ENCODE assay signal across 8 cellular contexts in the genomic region with DNA sequence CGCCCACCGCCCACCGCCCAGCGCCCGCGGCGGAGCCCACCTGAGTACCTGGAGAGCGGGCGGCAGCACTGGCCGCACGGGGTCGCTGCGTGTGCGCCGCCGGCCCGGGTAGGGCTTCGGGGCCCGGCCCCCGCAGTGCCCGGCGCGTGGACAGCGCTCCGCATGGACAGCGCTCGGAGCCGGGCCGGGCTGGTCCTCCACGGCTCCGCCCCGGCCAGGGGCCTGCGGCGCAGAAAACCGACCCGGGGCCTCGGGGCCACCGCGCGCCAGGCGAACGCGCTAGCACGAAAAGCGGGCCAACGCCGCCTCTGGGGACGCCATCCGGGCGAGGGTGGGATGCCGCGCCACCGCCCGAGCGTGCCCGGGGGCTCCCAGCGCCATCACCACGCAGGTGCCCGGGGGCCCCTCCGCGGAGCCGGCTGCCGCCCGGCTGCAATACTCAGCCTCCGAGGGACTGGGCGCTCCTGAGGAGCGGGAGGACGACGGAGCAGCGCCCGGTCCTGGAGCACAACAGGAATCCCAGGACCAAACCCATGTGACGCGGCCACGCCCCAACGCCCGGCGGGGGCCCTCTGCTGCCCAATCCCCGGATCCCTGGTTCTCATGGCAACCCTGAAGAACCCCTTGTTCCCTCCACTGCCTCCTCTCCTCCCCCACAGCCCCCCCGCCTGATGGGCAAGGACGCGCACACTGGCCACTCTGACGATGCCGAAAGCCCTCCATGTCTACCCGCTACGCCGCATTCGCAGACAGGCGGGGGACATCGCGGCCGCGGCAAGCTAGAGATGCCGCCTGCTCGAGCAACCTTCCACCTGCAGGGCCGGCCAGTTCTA. TPM values are rescaled to one million over a fixed set of nuclear protein-coding genes. Genes with fewer than 3 reads are reported as not detected.
A peak's percentile ranks its signal among the peaks of the same experiment; 100 is the strongest.
DNase-seq lines count a peak whose midpoint lies in the region; ATAC-seq, FAIRE-seq and TF ChIP-seq lines count a peak whose summit lies in the region.

A gene (minus strand): TSS at position 521 of the 833 bp plus-strand sequence. CDS start 50,574 bp downstream, outside the sequence.

- peak within 1 kb of the TSS; percentile 60; the same call in 1 of the 2 replicates for H3K18ac ChIP-seq in H1 (ENCODE audit: extremely low read depth, low read length)

- H3K23ac ChIP-seq in H1 (ENCODE audit: insufficient read length): no peak within 1 kb of the TSS

- ATAC-seq in HG03045 (IDR thresholded peaks at IDR 0.05; ENCODE audit: unreplicated experiment) (no peak), HG02840 (IDR thresholded peaks at IDR 0.05; ENCODE audit: low FRiP score, unreplicated experiment) (no peak)

- CTCF ChIA-PET in H1 (lab: Charles Lee; ENCODE audit: partially characterized antibody): interaction anchor here (1.6 to 1.7 kb wide), 3 partner anchors 19 to 285 kb away, joined by 3 to 4 read pairs (median 3); no protein-coding TSS in a partner anchor

- H4K5ac ChIP-seq in H1 (ENCODE audit: insufficient read length, low read depth, low read length): no peak within 1 kb of the TSS

- peak within 1 kb of the TSS; percentile 64 for H3K4me2 ChIP-seq in H1 (ENCODE audit: insufficient read depth in 1 of 2, low read depth in 2 of 2, low read length in 2 of 2)

- H4K20me1 ChIP-seq in H1 (replicated peaks in 1 of 2; ENCODE audit: control insufficient read depth in 1 of 2, insufficient read depth in 2 of 2, low read length in 2 of 2): peaks cover 2 to 35% of the 10 kb centered on the region in 2 experiments

- no peak within 1 kb of the TSS; the same call in 1 of the 2 replicates for H2BK15ac ChIP-seq in H1 (ENCODE audit: low read length)

- H3K79me1 ChIP-seq in H1 (ENCODE audit: low read depth, low read length): peaks cover 26% of the 10 kb centered on the region

- 0 out of 2 replicates have a peak within 1 kb of the TSS, but pooled peaks have one; percentile 55 for H2BK12ac ChIP-seq in H1 (ENCODE audit: low read depth, low read length)

- TF ChIP-seq EP300 in H1 (IDR thresholded peaks at IDR 0.05; ENCODE audit: borderline replicate concordance in 1 of 2, low read depth in 2 of 2, low read length in 2 of 2): no peak
- no peak for TF ChIP-seq EP300 in suprapubic skin (IDR thresholded peaks at IDR 0.05)

- 0 out of 2 replicates have a peak within 1 kb of the TSS, but pooled peaks have one; percentile 38 for H3K27ac ChIP-seq in H1 (ENCODE audit: low read depth, low read length)
- no peak within 1 kb of the TSS for H3K27ac ChIP-seq in suprapubic skin

- H3K23me2 ChIP-seq in H1 (ENCODE audit: low read depth, low read length): peaks cover 7% of the 10 kb centered on the region; the same call in 1 of the 2 replicates

- no peak within 1 kb of the TSS for H2AFZ ChIP-seq in H1 (ENCODE audit: low read length)

- no peak within 1 kb of the TSS for H3K56ac ChIP-seq in H1 (replicated peaks; ENCODE audit: insufficient read length, low read depth, low read length)

- H3K4ac ChIP-seq in H1 (replicated peaks; ENCODE audit: insufficient read length, low read depth, low read length): peak within 1 kb of the TSS; percentile 61

- H2AK5ac ChIP-seq in H1 (ENCODE audit: low read depth, low read length): 0 out of 2 replicates have a peak within 1 kb of the TSS, but pooled peaks have one; percentile 41

- H3K79me2 ChIP-seq in H1 (ENCODE audit: control insufficient read depth in 1 of 2, insufficient read depth in 2 of 2, low read length in 2 of 2): peaks cover 22 to 95% of the 10 kb centered on the region in 2 experiments

- TF ChIP-seq POLR2A in H1 (IDR thresholded peaks at IDR 0.05; ENCODE audit: control extremely low read depth in 1 of 2, low read depth in 2 of 2, low read length in 2 of 2) (no peak), suprapubic skin (IDR thresholded peaks at IDR 0.05) (no peak)

- H2BK120ac ChIP-seq in H1 (replicated peaks; ENCODE audit: low read depth, low read length): peak within 1 kb of the TSS; percentile 10

- peak within 1 kb of the TSS; percentile 52 for H4K91ac ChIP-seq in H1 (replicated peaks; ENCODE audit: insufficient read length, low read length)

- H4K8ac ChIP-seq in H1 (ENCODE audit: extremely low read depth, insufficient read depth, low read length): 0 out of 2 replicates have a peak within 1 kb of the TSS, but pooled peaks have one; percentile 20

- peak within 1 kb of the TSS; percentile 0; the same call in 1 of the 2 replicates for H2BK5ac ChIP-seq in H1 (ENCODE audit: low read depth, low read length)

- TF ChIP-seq RAD21 in H1 (IDR thresholded peaks at IDR 0.05 in 1 of 2, conservative IDR thresholded peaks at IDR 0.05 in 1 of 2; ENCODE audit: low read depth in 2 of 2, low read length in 2 of 2): peak; percentile 32 to 65; a peak in 3 of 4 replicates

- no peak within 1 kb of the TSS for H3K14ac ChIP-seq in H1 (ENCODE audit: insufficient read length)

- peak within 1 kb of the TSS; percentile 38 to 63 (median 55) for H3K4me3 ChIP-seq in H1 (ENCODE audit: extremely low read depth in 1 of 4, insufficient read depth in 2 of 4, low read depth in 3 of 4, low read length in 4 of 4)
- H3K4me3 ChIP-seq in suprapubic skin: peak within 1 kb of the TSS; percentile 53

- 62% methylated on average over 49 of the region's 95 CpGs; no CpG with 5 or more reads in 1 of the 2 experiments for WGBS in H1 (ENCODE audit: extremely low coverage in 1 of 2, insufficient coverage in 1 of 2, insufficient read length in 1 of 2, insufficient replicate concordance in 2 of 2, low coverage in 1 of 2, low lambda C conversion rate in 2 of 2, missing lambda C conversion rate in 1 of 2), 2 experiments
- WGBS in suprapubic skin: 82% methylated on average over 33 of the region's 95 CpGs

- peak; percentile 39 to 62 (median 48); a peak in 3 of 4 replicates for TF ChIP-seq CTCF in H1 (IDR thresholded peaks at IDR 0.05; ENCODE audit: control extremely low read depth in 1 of 3, insufficient read depth in 1 of 3, low read depth in 1 of 3, low read length in 3 of 3)
- peak in 1 of 2 donors; percentile 16 for TF ChIP-seq CTCF in suprapubic skin (IDR thresholded peaks at IDR 0.05)

- FAIRE-seq in H1 (lab: Jason Lieb, UNC): no peak

- peaks cover 11 to 15% (median 13%) of the 10 kb centered on the region in 4 experiments; a peak in 6 of 7 replicates for H3K4me1 ChIP-seq in H1 (replicated peaks in 1 of 4; ENCODE audit: control insufficient read depth in 3 of 4, insufficient read depth in 4 of 4, low read length in 3 of 4)
- peaks cover 4% of the 10 kb centered on the region for H3K4me1 ChIP-seq in suprapubic skin

- no peak within 1 kb of the TSS for H2BK20ac ChIP-seq in H1 (ENCODE audit: low read length)

- DNase-seq in NCI-H1436 (lab: John Stamatoyannopoulos, UW) (peak; percentile 37), NCI-H1436 treated with DMSO at 0.1 percent for 48 hours (lab: John Stamatoyannopoulos, UW) (no peak), SK-N-DZ (ENCODE audit: low spot score) (peak; percentile 47), H1 (ENCODE audit: low read depth in 1 of 2, low spot score in 2 of 2) (peak in 1 of 2 experiments; percentile 83), lung microvascular endothelial cell (ENCODE audit: low read depth in 2 of 2) (peak; percentile 48 to 63), suprapubic skin (ENCODE audit: low spot score in 2 of 2) (no peak)

- H3K9me3 ChIP-seq in H1 (ENCODE audit: insufficient read depth in 2 of 2, low read depth in 1 of 2, low read length in 1 of 2) (peaks cover 0 to 3% of the 10 kb centered on the region in 2 experiments; a peak in 1 of 4 replicates), suprapubic skin (no peaks in the 10 kb centered on the region)

- peak within 1 kb of the TSS in 2 of 4 experiments; percentile 8 to 19; a peak in 2 of 7 replicates for H3K9ac ChIP-seq in H1 (replicated peaks in 1 of 4; ENCODE audit: extremely low read depth in 1 of 4, low read depth in 3 of 4, low read length in 3 of 4)

- POLR2A ChIA-PET in H1 (lab: Charles Lee; ENCODE audit: partially characterized antibody): interaction anchor here (2.5 kb wide), 1 partner anchor 8 kb away, joined by 11 read pairs; no protein-coding TSS in a partner anchor

- no peaks in the 10 kb centered on the region for H3K36me3 ChIP-seq in H1 (ENCODE audit: control insufficient read depth in 2 of 4, insufficient read depth in 4 of 4, low read length in 3 of 4)
- no peaks in the 10 kb centered on the region for H3K36me3 ChIP-seq in suprapubic skin

- H3K27me3 ChIP-seq in H1 (replicated peaks in 1 of 4; ENCODE audit: control insufficient read depth in 3 of 4, extremely low read depth in 1 of 4, insufficient read depth in 3 of 4, low read length in 3 of 4) (no peaks in the 10 kb centered on the region; a peak in 1 of 7 replicates), suprapubic skin (peaks cover 3% of the 10 kb centered on the region)

TF ChIP-seq in H1, 55 proteins besides CTCF, POLR2A, EP300 and RAD21:
- TF ChIP-seq CREB1 (IDR thresholded peaks at IDR 0.05) (peak; percentile 42; the same call in 1 of the 2 replicates), PHF8 (conservative IDR thresholded peaks at IDR 0.05; ENCODE audit: low read depth, low read length) (0 out of 2 replicates have a peak, but pooled peaks have one; percentile 9), KDM4A (IDR thresholded peaks at IDR 0.05; ENCODE audit: low read depth, low read length, severe bottlenecking) (peak; percentile 64), RBBP5 (IDR thresholded peaks at IDR 0.05; ENCODE audit: borderline replicate concordance, low read depth, low read length) (no peak)
- TF ChIP-seq, protein P1, sequence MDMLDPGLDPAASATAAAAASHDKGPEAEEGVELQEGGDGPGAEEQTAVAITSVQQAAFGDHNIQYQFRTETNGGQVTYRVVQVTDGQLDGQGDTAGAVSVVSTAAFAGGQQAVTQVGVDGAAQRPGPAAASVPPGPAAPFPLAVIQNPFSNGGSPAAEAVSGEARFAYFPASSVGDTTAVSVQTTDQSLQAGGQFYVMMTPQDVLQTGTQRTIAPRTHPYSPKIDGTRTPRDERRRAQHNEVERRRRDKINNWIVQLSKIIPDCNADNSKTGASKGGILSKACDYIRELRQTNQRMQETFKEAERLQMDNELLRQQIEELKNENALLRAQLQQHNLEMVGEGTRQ (IDR thresholded peaks at IDR 0.05; ENCODE audit: low read length): peak; percentile 54; the same call in 1 of the 2 replicates

RNA-seq across cellular contexts. Expression of the gene that starts here (rescaled TPM):
- polyA plus RNA-seq in SK-N-DZ (2014; cell fraction: cytosol; rRNA removed): 3.9 and 5.5 TPM in 2 replicates
- polyA plus RNA-seq in SK-N-DZ (2014; cell fraction: nucleus; rRNA removed): 7.1 and 7.8 TPM in 2 replicates
- 92.6 and 97.0 TPM in 2 replicates for total RNA-seq in H1 (2021; fragmentation: NEBNext Ultra II Directional; extraction: Animal tissue kit (Norgen Biotek cat#: 25700))
- 35.7 TPM in 2 replicates for polyA plus RNA-seq in H1 (2011; rRNA removed)
- 32.1 TPM for polyA plus RNA-seq in H1 (2011; cell fraction: cytosol; rRNA removed)
- 65.7 TPM for polyA plus RNA-seq in H1 (2011; cell fraction: nucleus; rRNA removed)
- polyA plus RNA-seq in H1 (2012, experiment 1 of 2): 66.8 to 75.8 TPM (median 74.0 TPM) in 4 replicates
- polyA plus RNA-seq in H1 (2012, experiment 2 of 2): 36.3 TPM
- 32.9 TPM for polyA plus RNA-seq in H1 (2013, experiment 1 of 2)
- polyA plus RNA-seq in H1 (2013, experiment 2 of 2): 33.9 TPM
- polyA minus RNA-seq in H1 (2011; rRNA and poly(A)+ RNA removed): 74.5 and 77.8 TPM in 2 replicates
- 60.0 TPM for polyA minus RNA-seq in H1 (2011; cell fraction: cytosol; rRNA and poly(A)+ RNA removed)
- 111 TPM for polyA minus RNA-seq in H1 (2011; cell fraction: nucleus; rRNA and poly(A)+ RNA removed)
- total RNA-seq in lung microvascular endothelial cell (59.9 and 70.4 TPM in 2 replicates), suprapubic skin (10 to 100 TPM in 2 of 4 donors, 1 to 10 TPM in 2; 7.8 to 56.2 (median 11.5) TPM)

Comparison
In these comparisons a context has a peak if more than half of its experiments do, and no peak if none do; other contexts are left out.
1. DNase-seq: peak in NCI-H1436 (single experiment), SK-N-DZ (single experiment) and lung microvascular endothelial cell (2 of 2); none in NCI-H1436 treated with DMSO at 0.1 percent for 48 hours (single experiment) and suprapubic skin (0 of 2).